In genomic region chr5:136011427-136012001, GRCh38 we compare ENCODE assay signal across 13 cellular contexts. TPM values are rescaled to one million over a fixed set of nuclear protein-coding genes. Genes with fewer than 3 reads are reported as not detected.
DNase-seq lines count a peak whose midpoint lies in the region; ATAC-seq, FAIRE-seq and TF ChIP-seq lines count a peak whose summit lies in the region.
"Had no signal": no experiment of that assay in that cellular context is flagged by ENCODE, and none has a peak within 500 bp of the region (broad histone marks: within the 10 kb centered on the region; RNA-seq: fewer than 3 reads in every experiment).

No MANE protein-coding gene starts in this region.

- peak; percentile 62 for ATAC-seq in omental fat pad (ENCODE audit: low FRiP score)
- ATAC-seq: activated T-cell treated with anti-CD3 and anti-CD28 coated beads, Interleukin-2, amount 50 U/mL, for 72 hours had no signal

- DNase-seq in COR-L47 (lab: John Stamatoyannopoulos, UW) (peak; percentile 5), LoVo (ENCODE audit: low spot score) (peak; percentile 77), dermis blood vessel endothelial cell (peak; percentile 87), omental fat pad (ENCODE audit: low spot score) (no peak), NCI-H1436 treated with DMSO at 0.1 percent for 48 hours (lab: John Stamatoyannopoulos, UW) (no peak), caudate nucleus (lab: John Stamatoyannopoulos, UW) (no peak), GM12892 (ENCODE audit: insufficient read length) (no peak)
- no peak for DNase-seq in activated CD8-positive, alpha-beta memory T cell treated with anti-CD3 and anti-CD28 coated beads for 24 hours
- DNase-seq: activated T-cell treated with anti-CD3 and anti-CD28 coated beads, Interleukin-2, amount 50 U/mL, for 72 hours; Caco-2; NCI-H510A had no signal

- no peak for TF ChIP-seq CTCF in omental fat pad (IDR thresholded peaks at IDR 0.05)

- no peak for FAIRE-seq in GM12892 (lab: Jason Lieb, UNC)

- TF ChIP-seq POLR2A in GM12892 (IDR thresholded peaks at IDR 0.05; ENCODE audit: low read depth, low read length) = no peak

- no peak overlapping the region for H3K27ac ChIP-seq in caudate nucleus (ENCODE audit: low read depth, low read length)

RNA-seq across cellular contexts. Expression of gene TGFBI, which starts 17.3 kb away (rescaled TPM):
- 3.9 and 9.5 TPM in 2 replicates for total RNA-seq in dermis blood vessel endothelial cell
- total RNA-seq in omental fat pad = 100 to 1,000 TPM; 117 to 338 (median 180) TPM
- 0.66 TPM for polyA plus RNA-seq in GM12892 (2012; ENCODE audit: missing spikeins)
- total RNA-seq: activated T-cell treated with anti-CD3 and anti-CD28 coated beads, Interleukin-2, amount 50 U/mL, for 72 hours had no signal

RNA-seq across cellular contexts. Expression of gene LECT2, which starts 56.7 kb away (rescaled TPM):
- not detected in 2 replicates for total RNA-seq in dermis blood vessel endothelial cell
- not detected for total RNA-seq in omental fat pad
- not detected for polyA plus RNA-seq in GM12892 (2012; ENCODE audit: missing spikeins)
- total RNA-seq: activated T-cell treated with anti-CD3 and anti-CD28 coated beads, Interleukin-2, amount 50 U/mL, for 72 hours; T-helper 2 cell treated with Interferon-gamma antibody and Interleukin-4, amounts not matched to agents 100 ng/mL and 5 ng/mL, for 36 hours; temporal lobe had no signal

Comparison
In these comparisons a context has a peak if more than half of its experiments do, and no peak if none do; other contexts are left out.
1. DNase-seq: peak in COR-L47 (single experiment), LoVo (single experiment) and dermis blood vessel endothelial cell (single experiment); none in omental fat pad (single experiment), NCI-H1436 treated with DMSO at 0.1 percent for 48 hours (single experiment), caudate nucleus (0 of 61), GM12892 (single experiment) and activated CD8-positive, alpha-beta memory T cell treated with anti-CD3 and anti-CD28 coated beads for 24 hours (single experiment).
2. RNA of gene TGFBI, which starts 17.3 kb away (total RNA-seq): 117 to 338 TPM in omental fat pad; 3.9 to 9.5 TPM in dermis blood vessel endothelial cell; every median in the first group is over 10 times any median in the second.